Comparison of ENCODE assay signal across 18 cellular contexts in genomic region chr10:18618995-18619394, GRCh38. TPM values are rescaled to one million over a fixed set of nuclear protein-coding genes. Genes with fewer than 3 reads are reported as not detected.
DNase-seq lines count a peak whose midpoint lies in the region; ATAC-seq, FAIRE-seq and TF ChIP-seq lines count a peak whose summit lies in the region.
"Had no signal": no experiment of that assay in that cellular context is flagged by ENCODE, and none has a peak within 500 bp of the region (broad histone marks: within the 10 kb centered on the region; RNA-seq: fewer than 3 reads in every experiment).

No MANE protein-coding gene starts in this region.

- TF ChIP-seq POLR2A in HepG2 (IDR thresholded peaks at IDR 0.05; ENCODE audit: insufficient read depth in 1 of 2, low read depth in 2 of 2, low read length in 2 of 2), result no peak

- H3K4me3 ChIP-seq in liver (ENCODE audit: low read depth in 1 of 3, low read length in 3 of 3), result no peak overlapping the region
- H3K4me3 ChIP-seq in HepG2 (replicated peaks in 1 of 3; ENCODE audit: insufficient read depth in 1 of 3, low read depth in 2 of 3, low read length in 3 of 3), result no peak overlapping the region
- H3K4me3 ChIP-seq in fibroblast of the aortic adventitia (ENCODE audit: low read depth, low read length), result no peak overlapping the region
- H3K4me3 ChIP-seq in upper lobe of right lung, result no peak overlapping the region
- H3K4me3 ChIP-seq in PC-9, result no peak overlapping the region
- H3K4me3 ChIP-seq: K562, sigmoid colon, suprapubic skin had no signal

- no peak for TF ChIP-seq CTCF in liver (IDR thresholded peaks at IDR 0.05; ENCODE audit: low read depth, low read length, missing input control)
- TF ChIP-seq CTCF in HepG2 (CRISPR knock-in tag; IDR thresholded peaks at IDR 0.05), result no peak
- no peak for TF ChIP-seq CTCF in fibroblast of the aortic adventitia (IDR thresholded peaks at IDR 0.05; ENCODE audit: insufficient read depth, low read length)
- no peak for TF ChIP-seq CTCF in upper lobe of right lung (IDR thresholded peaks at IDR 0.05)
- TF ChIP-seq CTCF in PC-9 (conservative IDR thresholded peaks at IDR 0.05), result no peak

- in situ Hi-C loops in HepG2 (cut with HindIII; ENCODE audit: extremely low pct_ligation_motif_present, low pct_unique_long_range_greater_than_20kb), result no loop called here

- POLR2A ChIA-PET in HepG2 (lab: Yijun Ruan, JAX), result no interaction called here
- POLR2A ChIA-PET in PC-9 (lab: Charles Lee; ENCODE audit: unreplicated experiment), result no interaction called here

- DNase-seq in HepG2 (ENCODE audit: low spot score) (no peak), NCI-H345 (lab: John Stamatoyannopoulos, UW) (peak; percentile 62), fibroblast of the aortic adventitia (ENCODE audit: low read depth) (peak; percentile 54), upper lobe of right lung (no peak), PC-9 (no peak), HuH-7.5 (ENCODE audit: low spot score) (no peak), HuH-7 (ENCODE audit: low spot score) (no peak)
- DNase-seq: activated CD4-positive, alpha-beta T cell treated with anti-CD3 and anti-CD28 coated beads for 48 hours; activated naive CD8-positive, alpha-beta T cell treated with anti-CD3 and anti-CD28 coated beads for 36 hours; Calu3; effector memory CD4-positive, alpha-beta T cell; NCI-H1694 treated with DMSO at 0.1 percent for 48 hours; SHP77 treated with DMSO at 0.1 percent for 48 hours; sigmoid colon; T-helper 9 cell had no signal

- WGBS in liver, result 49% methylated on average over 4 of the region's 4 CpGs
- 99% methylated on average over 4 of the region's 4 CpGs for WGBS in HepG2 (ENCODE audit: low lambda C conversion rate)

- BruUV-seq in HepG2 (replicated peaks; lab: Mats Ljungman, UMichigan) (no TSS peak), PC-9 (replicated peaks; lab: Mats Ljungman, UMichigan) (no TSS peak)

- ATAC-seq in HepG2, result no peak
- peak; percentile 76 for ATAC-seq in upper lobe of right lung
- ATAC-seq: K562 had no signal

- CTCF ChIA-PET in HepG2 (lab: Yijun Ruan, JAX; ENCODE audit: low intra/inter-chr PET ratio, low total read pairs) (no interaction called here), PC-9 (lab: Charles Lee) (no interaction called here)

- H3K79me2 ChIP-seq in HepG2 (ENCODE audit: insufficient read depth, low read length) (peaks cover 2% of the 10 kb centered on the region), PC-9 (ENCODE audit: low read depth) (no peaks in the 10 kb centered on the region)

- no peak for TF ChIP-seq EP300 in HepG2 (IDR thresholded peaks at IDR 0.05; ENCODE audit: low read depth in 2 of 2, low read length in 2 of 2)
- TF ChIP-seq EP300 in HepG2 (CRISPR knock-in tag; IDR thresholded peaks at IDR 0.05; ENCODE audit: borderline replicate concordance), result no peak

- intact Hi-C loops in HepG2 (cut with micrococcal nuclease; ENCODE audit: unreplicated experiment) (no loop called here), upper lobe of right lung (cut with DNase I) (no loop called here), PC-9 (cut with micrococcal nuclease; ENCODE audit: unreplicated experiment) (no loop called here)

- peak overlapping the region; percentile 49 to 62 for H3K27ac ChIP-seq in liver (ENCODE audit: low read depth in 1 of 2, low read length in 2 of 2)
- H3K27ac ChIP-seq in HepG2 (ENCODE audit: extremely low read length, insufficient read depth, low read length), result no peak overlapping the region
- no peak overlapping the region for H3K27ac ChIP-seq in upper lobe of right lung
- H3K27ac ChIP-seq in PC-9, result no peak overlapping the region
- H3K27ac ChIP-seq: sigmoid colon, suprapubic skin had no signal

- no peaks in the 10 kb centered on the region for H3K9me2 ChIP-seq in PC-9 (ENCODE audit: insufficient read depth)

- no peak overlapping the region for H3K4me2 ChIP-seq in HepG2 (ENCODE audit: low read depth, low read length)
- H3K4me2 ChIP-seq in PC-9, result no peak overlapping the region

- TF ChIP-seq RAD21 in liver (IDR thresholded peaks at IDR 0.05) (peak; percentile 23 to 26), HepG2 (CRISPR knock-in tag; IDR thresholded peaks at IDR 0.05) (no peak)

- peak overlapping the region in 1 of 2 donors; percentile 14 for H3K9ac ChIP-seq in liver (ENCODE audit: low read depth in 1 of 2, low read length in 2 of 2)
- H3K9ac ChIP-seq in HepG2 (ENCODE audit: insufficient read depth, low read depth, low read length), result no peak overlapping the region

- no peaks in the 10 kb centered on the region for H3K9me3 ChIP-seq in liver (ENCODE audit: control insufficient read depth in 4 of 4, low read length in 3 of 4)
- H3K9me3 ChIP-seq in HepG2 (ENCODE audit: low read length), result no peaks in the 10 kb centered on the region
- H3K9me3 ChIP-seq in upper lobe of right lung, result no peaks in the 10 kb centered on the region
- no peaks in the 10 kb centered on the region for H3K9me3 ChIP-seq in PC-9 (ENCODE audit: insufficient read depth, low read depth)
- H3K9me3 ChIP-seq: sigmoid colon, suprapubic skin had no signal

- H4K20me1 ChIP-seq in HepG2 (ENCODE audit: insufficient read depth, low read length) (no peaks in the 10 kb centered on the region), PC-9 (ENCODE audit: insufficient read depth) (no peaks in the 10 kb centered on the region)

- H3F3A ChIP-seq in PC-9 (ENCODE audit: insufficient read depth, low read depth), result no peaks in the 10 kb centered on the region

- H3K36me3 ChIP-seq in liver (ENCODE audit: control insufficient read depth in 4 of 4, insufficient read depth in 3 of 4, low read depth in 1 of 4, low read length in 3 of 4) (peaks cover 0 to 13% (median 3%) of the 10 kb centered on the region in 4 donors), HepG2 (replicated peaks in 1 of 2; ENCODE audit: control insufficient read depth in 1 of 2, insufficient read depth in 2 of 2, low read length in 2 of 2) (0 out of 5 replicates have a peak, but pooled peaks cover 0 to 1% of the 10 kb centered on the region in 2 experiments), upper lobe of right lung (peaks cover 12% of the 10 kb centered on the region), PC-9 (ENCODE audit: low read depth) (no peaks in the 10 kb centered on the region)

- H3K27me3 ChIP-seq in liver (ENCODE audit: control insufficient read depth in 4 of 4, insufficient read depth in 4 of 4, low read length in 3 of 4) (no peaks in the 10 kb centered on the region), HepG2 (ENCODE audit: control insufficient read depth in 1 of 2, insufficient read depth in 2 of 2, low read length in 2 of 2) (no peaks in the 10 kb centered on the region), upper lobe of right lung (no peaks in the 10 kb centered on the region), PC-9 (ENCODE audit: insufficient read depth, low read depth) (no peaks in the 10 kb centered on the region)
- H3K27me3 ChIP-seq: sigmoid colon, suprapubic skin had no signal

- H3K4me1 ChIP-seq in liver (ENCODE audit: control insufficient read depth in 4 of 4, insufficient read depth in 4 of 4, low read length in 3 of 4) (peaks cover 11 to 49% (median 36%) of the 10 kb centered on the region in 4 donors), HepG2 (ENCODE audit: insufficient read depth, low read length) (peaks cover 47% of the 10 kb centered on the region), upper lobe of right lung (no peaks in the 10 kb centered on the region), PC-9 (replicated peaks; ENCODE audit: insufficient read depth) (no peaks in the 10 kb centered on the region)
- H3K4me1 ChIP-seq: sigmoid colon, suprapubic skin had no signal

- FAIRE-seq in HepG2 (lab: Jason Lieb, UNC), result no peak
- FAIRE-seq: K562 had no signal

- H2AFZ ChIP-seq in HepG2 (ENCODE audit: low read length) (no peak overlapping the region), PC-9 (no peak overlapping the region)

RNA-seq across cellular contexts. Expression of gene NSUN6, which starts 32.4 kb away (rescaled TPM):
- 10 to 100 TPM; 17.1 to 47.6 TPM for total RNA-seq in liver
- polyA plus RNA-seq in liver, result 10 to 100 TPM; 16.3 to 32.9 TPM
- total RNA-seq in HepG2 (2016; rRNA removed; fragmentation: Illumina TruSeq; extraction: Trizol), result 15.6 and 17.2 TPM in 2 replicates
- total RNA-seq in HepG2 (2016; cell fraction: cytosol; rRNA removed; fragmentation: Illumina TruSeq; extraction: Trizol; ENCODE audit: low read depth), result 6.3 and 6.6 TPM in 2 replicates
- total RNA-seq in HepG2 (2016; cell fraction: insoluble cytoplasmic fraction; rRNA removed; fragmentation: Illumina TruSeq; extraction: Trizol), result 16.0 and 16.7 TPM in 2 replicates
- total RNA-seq in HepG2 (2016; cell fraction: membrane; rRNA removed; fragmentation: Illumina TruSeq; extraction: Trizol), result 7.7 and 8.6 TPM in 2 replicates
- 27.1 and 28.7 TPM in 2 replicates for total RNA-seq in HepG2 (2016; cell fraction: nucleus; rRNA removed; fragmentation: Illumina TruSeq; extraction: Trizol)
- 19.3 and 19.6 TPM in 2 replicates for polyA plus RNA-seq in HepG2 (2011; rRNA removed)
- polyA plus RNA-seq in HepG2 (2011; cell fraction: cytosol; rRNA removed), result 4.8 and 7.9 TPM in 2 replicates
- polyA plus RNA-seq in HepG2 (2011; cell fraction: nucleus; rRNA removed), result 35.5 and 54.9 TPM in 2 replicates
- polyA plus RNA-seq in HepG2 (2012), result 16.8 and 17.5 TPM in 2 replicates
- polyA plus RNA-seq in HepG2 (2016; cell fraction: cytosol; fragmentation: Illumina TruSeq; extraction: Trizol; ENCODE audit: low read depth), result 0.74 and 0.86 TPM in 2 replicates
- polyA plus RNA-seq in HepG2 (2016; cell fraction: insoluble cytoplasmic fraction; fragmentation: Illumina TruSeq; extraction: Trizol; ENCODE audit: low read depth), result 10.7 and 14.7 TPM in 2 replicates
- 2.3 and 2.6 TPM in 2 replicates for polyA plus RNA-seq in HepG2 (2016; cell fraction: membrane; fragmentation: Illumina TruSeq; extraction: Trizol; ENCODE audit: low read depth)
- polyA plus RNA-seq in HepG2 (2016; cell fraction: nucleus; fragmentation: Illumina TruSeq; extraction: Trizol; ENCODE audit: insufficient read depth, low read depth), result 31.5 and 36.7 TPM in 2 replicates
- polyA minus RNA-seq in HepG2 (2011; rRNA and poly(A)+ RNA removed; ENCODE audit: low replicate concordance), result 5.9 and 10.4 TPM in 2 replicates
- 8.7 and 9.6 TPM in 2 replicates for polyA minus RNA-seq in HepG2 (2011; cell fraction: cytosol; rRNA and poly(A)+ RNA removed)
- 82.9 and 109 TPM in 2 replicates for polyA minus RNA-seq in HepG2 (2011; cell fraction: nucleus; rRNA and poly(A)+ RNA removed)
- total RNA-seq in fibroblast of the aortic adventitia (ENCODE audit: low replicate concordance), result 12.3 and 23.4 TPM in 2 replicates
- 10.9 TPM for total RNA-seq in upper lobe of right lung
- 11.9 and 12.9 TPM in 2 replicates for total RNA-seq in PC-9 (2021)

RNA-seq across cellular contexts. Expression of gene ARL5B, which starts 40.2 kb away (rescaled TPM):
- 10 to 100 TPM; 18.6 to 19.5 TPM for total RNA-seq in liver
- polyA plus RNA-seq in liver, result 1 to 10 TPM; 5.2 to 6.0 TPM
- 32.7 and 50.9 TPM in 2 replicates for total RNA-seq in HepG2 (2016; rRNA removed; fragmentation: Illumina TruSeq; extraction: Trizol)
- 1.9 and 2.0 TPM in 2 replicates for total RNA-seq in HepG2 (2016; cell fraction: cytosol; rRNA removed; fragmentation: Illumina TruSeq; extraction: Trizol; ENCODE audit: low read depth)
- 33.2 and 47.1 TPM in 2 replicates for total RNA-seq in HepG2 (2016; cell fraction: insoluble cytoplasmic fraction; rRNA removed; fragmentation: Illumina TruSeq; extraction: Trizol)
- total RNA-seq in HepG2 (2016; cell fraction: membrane; rRNA removed; fragmentation: Illumina TruSeq; extraction: Trizol), result 13.2 and 15.1 TPM in 2 replicates
- total RNA-seq in HepG2 (2016; cell fraction: nucleus; rRNA removed; fragmentation: Illumina TruSeq; extraction: Trizol), result 46.9 and 47.2 TPM in 2 replicates
- 19.4 and 26.6 TPM in 2 replicates for polyA plus RNA-seq in HepG2 (2011; rRNA removed)
- 6.7 and 13.3 TPM in 2 replicates for polyA plus RNA-seq in HepG2 (2011; cell fraction: cytosol; rRNA removed)
- polyA plus RNA-seq in HepG2 (2011; cell fraction: nucleus; rRNA removed), result 19.4 and 23.3 TPM in 2 replicates
- 27.3 and 31.3 TPM in 2 replicates for polyA plus RNA-seq in HepG2 (2012)
- 1.0 and 1.2 TPM in 2 replicates for polyA plus RNA-seq in HepG2 (2016; cell fraction: cytosol; fragmentation: Illumina TruSeq; extraction: Trizol; ENCODE audit: low read depth)
- 37.4 and 42.1 TPM in 2 replicates for polyA plus RNA-seq in HepG2 (2016; cell fraction: insoluble cytoplasmic fraction; fragmentation: Illumina TruSeq; extraction: Trizol; ENCODE audit: low read depth)
- polyA plus RNA-seq in HepG2 (2016; cell fraction: membrane; fragmentation: Illumina TruSeq; extraction: Trizol; ENCODE audit: low read depth), result 5.2 and 5.9 TPM in 2 replicates
- 48.6 and 49.3 TPM in 2 replicates for polyA plus RNA-seq in HepG2 (2016; cell fraction: nucleus; fragmentation: Illumina TruSeq; extraction: Trizol; ENCODE audit: insufficient read depth, low read depth)
- 3.5 and 13.6 TPM in 2 replicates for polyA minus RNA-seq in HepG2 (2011; rRNA and poly(A)+ RNA removed; ENCODE audit: low replicate concordance)
- 39.7 and 46.7 TPM in 2 replicates for polyA minus RNA-seq in HepG2 (2011; cell fraction: cytosol; rRNA and poly(A)+ RNA removed)
- 68.9 and 74.0 TPM in 2 replicates for polyA minus RNA-seq in HepG2 (2011; cell fraction: nucleus; rRNA and poly(A)+ RNA removed)
- total RNA-seq in fibroblast of the aortic adventitia (ENCODE audit: low replicate concordance), result 11.6 and 18.0 TPM in 2 replicates
- total RNA-seq in upper lobe of right lung, result 11.5 TPM
- total RNA-seq in PC-9 (2021), result 11.1 and 15.3 TPM in 2 replicates

Comparison
In these comparisons a context has a peak if more than half of its experiments do, and no peak if none do; other contexts are left out.
1. H3K27ac ChIP-seq: peak in liver (2 of 2); none in HepG2 (single experiment), upper lobe of right lung (single experiment) and PC-9 (single experiment).
2. DNase-seq: peak in NCI-H345 (single experiment) and fibroblast of the aortic adventitia (single experiment); none in HepG2 (single experiment), upper lobe of right lung (single experiment), PC-9 (0 of 2), HuH-7.5 (single experiment) and HuH-7 (single experiment).